1 cellular context compared by ENCODE assay signal in genomic region chr11:134092009-134092408, GRCh38. TPM values are rescaled to one million over a fixed set of nuclear protein-coding genes. Genes with fewer than 3 reads are reported as not detected.
"Had no signal": no experiment of that assay in that cellular context is flagged by ENCODE, and none has a peak within 500 bp of the region (broad histone marks: within the 10 kb centered on the region; RNA-seq: fewer than 3 reads in every experiment).

No MANE protein-coding gene starts in this region.

RNA-seq across cellular contexts. Expression of gene JAM3, which starts 23.1 kb away (rescaled TPM):
- total RNA-seq: HT-29 had no signal
